ENCODE assay signal across 15 cellular contexts in the genomic region with DNA sequence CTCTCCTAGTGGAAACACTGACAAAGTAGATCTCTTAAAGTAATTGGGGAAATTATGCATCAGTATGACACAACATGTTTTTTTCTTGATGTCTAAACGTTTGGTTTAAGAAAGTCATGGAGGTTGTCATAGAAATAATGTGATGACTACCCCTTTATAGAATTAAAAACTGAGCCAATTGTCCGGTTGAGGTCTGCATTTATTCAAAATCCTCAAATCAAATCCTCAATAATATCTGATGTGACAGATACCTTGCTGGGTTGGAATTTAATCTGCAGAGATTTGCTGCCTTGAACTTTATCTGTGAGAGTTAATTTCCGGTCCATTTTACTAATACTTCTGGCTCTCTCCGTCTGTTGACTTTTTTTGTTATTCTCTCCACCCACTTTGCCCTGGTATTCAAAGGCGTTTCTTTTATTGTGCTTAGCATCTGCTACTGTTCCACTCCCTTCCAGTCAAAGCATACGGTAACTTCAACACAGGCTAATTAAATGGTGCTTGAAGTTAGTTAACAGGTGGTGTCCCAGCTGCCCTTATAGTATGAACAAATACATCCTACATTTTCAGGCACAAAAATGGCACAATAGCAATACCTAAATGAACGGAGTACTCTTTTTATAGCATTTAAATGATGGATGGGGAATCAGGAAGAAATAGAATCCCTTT.
DNase-seq lines count a peak whose midpoint lies in the region; ATAC-seq and TF ChIP-seq lines count a peak whose summit lies in the region.
"Had no signal": no experiment of that assay in that cellular context is flagged by ENCODE, and none has a peak within 500 bp of the region (broad histone marks: within the 10 kb centered on the region; RNA-seq: fewer than 3 reads in every experiment).

No MANE protein-coding gene starts in this region.

- no peak for ATAC-seq in HG02973 (IDR thresholded peaks at IDR 0.05; ENCODE audit: unreplicated experiment)
- ATAC-seq: activated naive CD4-positive, alpha-beta T cell treated with anti-CD3 and anti-CD28 coated beads, Interleukin-2, amount 50 U/mL, for 72 hours; left lung; T-helper 17 cell had no signal

- H3K9ac ChIP-seq in fibroblast of lung (ENCODE audit: insufficient read depth, low read length), result no peak overlapping the region

- H4K20me1 ChIP-seq in fibroblast of lung (ENCODE audit: control insufficient read depth, extremely low read depth, insufficient read depth, low read length), result no peaks in the 10 kb centered on the region

- H3K27me3 ChIP-seq in fibroblast of lung (ENCODE audit: control insufficient read depth, insufficient read depth, low read length) (no peaks in the 10 kb centered on the region), ascending aorta (no peaks in the 10 kb centered on the region)
- H3K27me3 ChIP-seq: left lung had no signal

- H3K79me2 ChIP-seq in fibroblast of lung (ENCODE audit: control insufficient read depth, insufficient read depth, low read length), result no peaks in the 10 kb centered on the region

- H3K36me3 ChIP-seq in fibroblast of lung (ENCODE audit: control insufficient read depth, insufficient read depth, low read length) (no peaks in the 10 kb centered on the region), ascending aorta (no peaks in the 10 kb centered on the region)
- H3K36me3 ChIP-seq: left lung had no signal

- intact Hi-C loops in ascending aorta (cut with DNase I), result no loop called here

- H3K4me1 ChIP-seq in fibroblast of lung (ENCODE audit: control insufficient read depth, extremely low read depth, insufficient read depth, low read length) (no peaks in the 10 kb centered on the region), ascending aorta (no peaks in the 10 kb centered on the region)
- H3K4me1 ChIP-seq: left lung had no signal

- no peak overlapping the region for H3K4me2 ChIP-seq in fibroblast of lung (ENCODE audit: extremely low read depth, insufficient read depth, low read length)

- H3K4me3 ChIP-seq in fibroblast of lung (replicated peaks in 1 of 4; ENCODE audit: control extremely low read depth in 1 of 4, insufficient read depth in 1 of 4, low read depth in 3 of 4, low read length in 4 of 4) (no peak overlapping the region), ascending aorta (no peak overlapping the region)
- H3K4me3 ChIP-seq: left lung had no signal

- peak overlapping the region; percentile 13 for H2AFZ ChIP-seq in fibroblast of lung (ENCODE audit: low read length)

- no peak for TF ChIP-seq CTCF in fibroblast of lung (conservative IDR thresholded peaks at IDR 0.05 in 1 of 2, IDR thresholded peaks at IDR 0.05 in 1 of 2; ENCODE audit: low read depth in 1 of 2, low read length in 2 of 2)
- no peak for TF ChIP-seq CTCF in ascending aorta (IDR thresholded peaks at IDR 0.05)

- DNase-seq in NCI-H2107 treated with DMSO at 0.1 percent for 48 hours (lab: John Stamatoyannopoulos, UW; ENCODE audit: unreplicated experiment) (peak; percentile 93), NCI-H2107 (lab: John Stamatoyannopoulos, UW) (no peak), NCI-H524 treated with DMSO at 0.1 percent for 48 hours (lab: John Stamatoyannopoulos, UW) (peak; percentile 97), fibroblast of lung (ENCODE audit: low read depth in 2 of 2) (peak in 1 of 2 donors; percentile 68), stromal cell of bone marrow (ENCODE audit: low read depth) (peak; percentile 62), ascending aorta (ENCODE audit: low spot score in 2 of 2) (no peak)
- no peak for DNase-seq in activated CD8-positive, alpha-beta memory T cell treated with anti-CD3 and anti-CD28 coated beads, Interleukin-2, amount 50 U/mL, for 48 hours
- DNase-seq: activated CD4-positive, alpha-beta T cell treated with anti-CD3 and anti-CD28 coated beads for 1 hour; hypothalamus; left lung; MV-4-11; T-helper 17 cell had no signal

- H3K9me3 ChIP-seq in fibroblast of lung (ENCODE audit: control insufficient read depth, insufficient read depth, low read depth, low read length) (no peaks in the 10 kb centered on the region), ascending aorta (no peaks in the 10 kb centered on the region)
- H3K9me3 ChIP-seq: left lung had no signal

- H3K27ac ChIP-seq in fibroblast of lung (ENCODE audit: insufficient read depth, low read length) (no peak overlapping the region), ascending aorta (no peak overlapping the region)
- H3K27ac ChIP-seq: 22Rv1, left lung had no signal

Comparison
In these comparisons a context has a peak if more than half of its experiments do, and no peak if none do; other contexts are left out.
1. DNase-seq: peak in NCI-H2107 treated with DMSO at 0.1 percent for 48 hours (single experiment), NCI-H524 treated with DMSO at 0.1 percent for 48 hours (single experiment) and stromal cell of bone marrow (single experiment); none in NCI-H2107 (single experiment), activated CD8-positive, alpha-beta memory T cell treated with anti-CD3 and anti-CD28 coated beads, Interleukin-2, amount 50 U/mL, for 48 hours (single experiment) and ascending aorta (0 of 2).